8 cellular contexts compared by ENCODE assay signal in the genomic region with DNA sequence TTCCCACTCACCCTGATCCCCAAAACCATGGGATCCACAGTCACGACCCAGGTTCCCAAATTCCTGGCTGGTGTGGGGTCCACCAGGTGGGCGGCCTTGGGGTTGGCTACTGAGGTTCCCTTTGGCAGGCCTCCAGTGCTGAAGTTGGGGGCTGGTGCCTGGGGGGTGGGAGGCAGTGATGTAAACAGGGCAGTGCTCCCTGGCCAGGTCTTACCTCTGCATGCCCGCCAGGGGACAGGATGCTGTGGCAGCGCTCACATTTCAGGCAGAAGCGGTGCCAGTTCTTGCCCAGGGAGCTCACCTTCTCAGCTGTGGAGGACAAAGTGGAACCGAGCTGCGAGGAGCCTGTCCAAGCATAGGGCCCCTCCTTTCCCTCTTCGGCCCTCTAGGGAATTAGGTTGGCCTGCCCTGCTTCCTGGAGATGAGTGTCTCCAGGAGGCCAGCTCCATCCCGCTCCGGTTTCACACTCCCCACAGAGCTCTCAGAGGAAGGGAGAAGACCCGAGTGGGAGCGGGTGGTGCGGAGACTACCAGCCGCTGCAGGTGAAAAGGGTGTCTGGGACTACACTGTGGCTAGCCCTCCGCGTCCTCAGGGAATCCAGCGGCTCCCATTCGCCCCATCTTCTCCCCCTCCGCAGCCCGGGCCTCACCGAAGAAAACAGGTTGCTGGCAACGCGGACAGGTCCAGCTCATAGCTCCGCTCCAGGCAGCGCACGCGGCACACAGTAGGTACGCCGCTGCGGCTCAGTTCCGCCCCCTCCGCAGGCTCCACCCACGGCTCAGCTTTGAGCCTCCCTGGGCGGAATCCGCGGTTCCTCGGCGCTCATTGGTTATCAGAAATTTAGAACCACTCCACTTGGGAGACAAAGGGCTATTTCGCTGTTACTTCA. TPM values are rescaled to one million over a fixed set of nuclear protein-coding genes. Genes with fewer than 3 reads are reported as not detected.
DNase-seq lines count a peak whose midpoint lies in the region; ATAC-seq and TF ChIP-seq lines count a peak whose summit lies in the region.

A gene with protein sequence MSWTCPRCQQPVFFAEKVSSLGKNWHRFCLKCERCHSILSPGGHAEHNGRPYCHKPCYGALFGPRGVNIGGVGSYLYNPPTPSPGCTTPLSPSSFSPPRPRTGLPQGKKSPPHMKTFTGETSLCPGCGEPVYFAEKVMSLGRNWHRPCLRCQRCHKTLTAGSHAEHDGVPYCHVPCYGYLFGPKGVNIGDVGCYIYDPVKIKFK (minus strand): TSS at position 726 of the 889 bp plus-strand sequence. CDS start 34 bp downstream, at position 692.

- no peaks in the 10 kb centered on the region for H3K36me3 ChIP-seq in Peyer's patch
- no peaks in the 10 kb centered on the region for H3K36me3 ChIP-seq in iPS-18a (ENCODE audit: control insufficient read depth, low read depth, low read length)

- no peaks in the 10 kb centered on the region for H3K27me3 ChIP-seq in Peyer's patch
- H3K27me3 ChIP-seq in iPS-18a (ENCODE audit: control insufficient read depth, insufficient read depth, low read length) = peaks cover 5% of the 10 kb centered on the region

- H3K9ac ChIP-seq in iPS-18a (ENCODE audit: low read length) = peak within 1 kb of the TSS; percentile 74

- H3K4me1 ChIP-seq in Peyer's patch (peaks cover 0 to 13% (median 10%) of the 10 kb centered on the region in 4 donors), iPS-18a (ENCODE audit: control insufficient read depth, low read depth, low read length) (peaks cover 16% of the 10 kb centered on the region)

- TF ChIP-seq CTCF in Peyer's patch (IDR thresholded peaks at IDR 0.05) (peak in 3 of 6 experiments; percentile 12 to 47 (median 32)), astrocyte of the spinal cord (IDR thresholded peaks at IDR 0.05; ENCODE audit: low read depth, low read length) (peak; percentile 33)

- no peak for TF ChIP-seq POLR2A in Peyer's patch (IDR thresholded peaks at IDR 0.05)

- in situ Hi-C loops in G401 (cut with HindIII; ENCODE audit: low sequenced_read_pairs) (no loop called here), astrocyte of the spinal cord (cut with HindIII; ENCODE audit: low sequenced_read_pairs) (no loop called here)

- ATAC-seq in HG02840 (IDR thresholded peaks at IDR 0.05; ENCODE audit: low FRiP score, unreplicated experiment) (peak; percentile 48), HG02938 (IDR thresholded peaks at IDR 0.05; ENCODE audit: unreplicated experiment) (no peak), HG03520 (IDR thresholded peaks at IDR 0.05; ENCODE audit: unreplicated experiment) (no peak)

- H3K9me3 ChIP-seq in Peyer's patch (no peaks in the 10 kb centered on the region), iPS-18a (ENCODE audit: control insufficient read depth, low read depth, low read length) (no peaks in the 10 kb centered on the region)

- peak within 1 kb of the TSS; percentile 36 to 49 (median 40) for H3K4me3 ChIP-seq in Peyer's patch
- H3K4me3 ChIP-seq in astrocyte of the spinal cord (ENCODE audit: low read depth, low read length) = peak within 1 kb of the TSS; percentile 5
- H3K4me3 ChIP-seq in iPS-18a (ENCODE audit: low read length) = peak within 1 kb of the TSS; percentile 67

- H3K27ac ChIP-seq in Peyer's patch (peak within 1 kb of the TSS in 1 of 4 donors; percentile 49), iPS-18a (ENCODE audit: low read length) (no peak within 1 kb of the TSS)

- peak; percentile 39 for DNase-seq in G401 (ENCODE audit: low spot score)
- peak in 2 of 3 donors; percentile 63 to 65 for DNase-seq in Peyer's patch
- no peak for DNase-seq in astrocyte of the spinal cord (ENCODE audit: low read depth, low spot score)
- DNase-seq in stimulated activated CD4-positive, alpha-beta T cell treated with anti-CD3 and anti-CD28 coated beads, Interleukin-15, amount 100 ng/mL, for 48 hours (ENCODE audit: low read depth in 2 of 2) = peak; percentile 28 to 34

RNA-seq across cellular contexts. Expression of the gene that starts here (rescaled TPM):
- not detected in 2 replicates for total RNA-seq in G401 (2014; rRNA removed; shearing (Covaris generic))
- total RNA-seq in Peyer's patch = 1 to 10 TPM in 1 of 4 donors, not detected in 3; 6.8 TPM

Comparison
In these comparisons a context has a peak if more than half of its experiments do, and no peak if none do; other contexts are left out.
1. Peak in DNase-seq in G401; RNA of the gene not detected or under 1 TPM.
2. H3K4me3 ChIP-seq: peak in every context shown above with its lines; median percentile 67 in iPS-18a; 40 in Peyer's patch; 5 in astrocyte of the spinal cord.